In the genomic region with DNA sequence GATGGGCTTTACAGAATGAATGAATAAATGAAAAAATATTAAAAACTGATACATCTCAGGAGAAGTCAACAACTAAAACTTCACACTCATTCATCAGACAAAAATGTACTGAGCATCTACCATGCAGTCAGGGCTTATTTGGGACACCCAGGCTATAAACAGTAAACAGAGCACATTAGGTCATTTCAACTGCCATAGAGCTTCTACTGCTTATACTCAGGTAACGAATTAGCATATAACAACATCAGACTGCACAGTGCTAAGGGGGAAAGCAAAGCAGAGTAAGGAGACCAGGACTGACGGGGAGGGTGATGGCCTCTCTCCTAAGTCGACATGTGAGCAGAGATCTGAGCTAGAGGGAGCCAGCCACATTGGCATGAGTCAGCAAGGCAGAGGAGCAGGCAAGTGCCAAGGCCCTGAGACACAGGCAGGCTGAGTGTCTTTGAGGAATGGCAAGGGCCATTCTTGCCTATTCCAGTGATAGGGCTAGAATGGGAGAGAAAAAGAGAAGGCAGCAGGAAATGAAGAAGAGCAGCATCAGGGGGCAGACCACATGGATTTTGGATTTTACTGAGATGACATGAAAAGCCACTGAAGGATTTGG, we compare ENCODE assay signal across 13 cellular contexts.
DNase-seq lines count a peak whose midpoint lies in the region; ATAC-seq and TF ChIP-seq lines count a peak whose summit lies in the region.
"Had no signal": no experiment of that assay in that cellular context is flagged by ENCODE, and none has a peak within 500 bp of the region (broad histone marks: within the 10 kb centered on the region; RNA-seq: fewer than 3 reads in every experiment).

No MANE protein-coding gene starts in this region.

- no peaks in the 10 kb centered on the region for H3K27me3 ChIP-seq in trophoblast cell (ENCODE audit: insufficient read depth, low read length)
- no peaks in the 10 kb centered on the region for H3K27me3 ChIP-seq in spleen (replicated peaks in 1 of 7)
- H3K27me3 ChIP-seq: right atrium auricular region had no signal

- no peak for TF ChIP-seq POLR2A in spleen (IDR thresholded peaks at IDR 0.05)

- H3K14ac ChIP-seq in trophoblast cell (ENCODE audit: low read length) = no peak overlapping the region

- no peak for TF ChIP-seq CTCF in cardiac fibroblast (IDR thresholded peaks at IDR 0.05; ENCODE audit: low read depth, low read length)
- TF ChIP-seq CTCF in spleen (IDR thresholded peaks at IDR 0.05 in 8 of 11, conservative IDR thresholded peaks at IDR 0.05 in 3 of 11) = no peak

- H3K27ac ChIP-seq in trophoblast cell (ENCODE audit: low read depth, low read length) (no peak overlapping the region), spleen (no peak overlapping the region)
- H3K27ac ChIP-seq: right atrium auricular region had no signal

- H3K4me1 ChIP-seq in trophoblast cell (ENCODE audit: control insufficient read depth in 1 of 2, insufficient read depth in 2 of 2, low read length in 2 of 2) = no peaks in the 10 kb centered on the region
- no peaks in the 10 kb centered on the region for H3K4me1 ChIP-seq in spleen

- no peak overlapping the region for H3K4ac ChIP-seq in trophoblast cell (ENCODE audit: low read depth, low read length)

- H3K18ac ChIP-seq in trophoblast cell (ENCODE audit: low read length) = no peak overlapping the region

- DNase-seq in GM03348 (ENCODE audit: low spot score) (peak; percentile 19), M059J (ENCODE audit: low read depth) (peak; percentile 45), cardiac fibroblast (ENCODE audit: low read depth in 2 of 2) (peak; percentile 22 to 63), trophoblast cell (peak; percentile 30 to 47), GF-D8 (lab: John Stamatoyannopoulos, UW) (no peak), spleen (no peak)
- DNase-seq: activated T-cell treated with anti-CD3 and anti-CD28 coated beads, Interleukin-2, amount 50 U/mL, for 24 hours; CD8-positive, alpha-beta memory T cell; NCI-H1694 had no signal

- H3K4me2 ChIP-seq in trophoblast cell (ENCODE audit: low read length) = no peak overlapping the region

- H2BK12ac ChIP-seq in trophoblast cell (ENCODE audit: low read length) = no peak overlapping the region

- no peak overlapping the region for H2BK120ac ChIP-seq in trophoblast cell (ENCODE audit: insufficient read depth, low read length, poor library complexity)

- no peak overlapping the region for H2AK5ac ChIP-seq in trophoblast cell (ENCODE audit: low read length)

- ATAC-seq in HG02759 (IDR thresholded peaks at IDR 0.05; ENCODE audit: unreplicated experiment) (no peak), HG02623 (IDR thresholded peaks at IDR 0.05; ENCODE audit: unreplicated experiment) (no peak)
- ATAC-seq: HepG2 had no signal

- H2BK5ac ChIP-seq in trophoblast cell (ENCODE audit: low read depth, low read length, poor library complexity) = no peak overlapping the region

- intact Hi-C loops in spleen (cut with DNase I; ENCODE audit: low total_unique reads) = no loop called here

- no peak overlapping the region for H4K8ac ChIP-seq in trophoblast cell (ENCODE audit: low read depth, low read length)

- no peak overlapping the region for H4K12ac ChIP-seq in trophoblast cell (ENCODE audit: low read depth, low read length)

- WGBS in trophoblast cell (ENCODE audit: extremely low coverage, insufficient coverage, insufficient read length) = no CpG with 5 or more reads among the region's 3 CpGs
- WGBS in spleen, 5 donors = 69 to 91% (median 86%) methylated on average over 3 of the region's 3 CpGs

- H2AFZ ChIP-seq in trophoblast cell (ENCODE audit: insufficient read depth, low read length, poor library complexity) = no peak overlapping the region

- H3K23ac ChIP-seq in trophoblast cell (ENCODE audit: low read length) = no peak overlapping the region

- no peaks in the 10 kb centered on the region for H3K79me2 ChIP-seq in trophoblast cell (ENCODE audit: control insufficient read depth, insufficient read depth, low read length, poor library complexity)

- H3K9ac ChIP-seq in trophoblast cell (ENCODE audit: low read length) = no peak overlapping the region

- H3K9me3 ChIP-seq in trophoblast cell (ENCODE audit: insufficient read depth, low read depth, low read length) = no peaks in the 10 kb centered on the region
- H3K9me3 ChIP-seq in spleen = no peaks in the 10 kb centered on the region
- H3K9me3 ChIP-seq: right atrium auricular region had no signal

- H3K4me3 ChIP-seq in cardiac fibroblast (replicated peaks in 1 of 2; ENCODE audit: low read depth in 2 of 2, low read length in 2 of 2) (no peak overlapping the region), trophoblast cell (ENCODE audit: low read depth, low read length) (no peak overlapping the region), spleen (no peak overlapping the region)
- H3K4me3 ChIP-seq: right atrium auricular region had no signal

- H3K36me3 ChIP-seq in trophoblast cell (ENCODE audit: control insufficient read depth in 1 of 2, insufficient read depth in 2 of 2, low read length in 2 of 2) = no peaks in the 10 kb centered on the region
- no peaks in the 10 kb centered on the region for H3K36me3 ChIP-seq in spleen
- H3K36me3 ChIP-seq: right atrium auricular region had no signal

- no peak overlapping the region for H4K91ac ChIP-seq in trophoblast cell (ENCODE audit: low read depth, low read length)

- no peaks in the 10 kb centered on the region for H3K79me1 ChIP-seq in trophoblast cell (ENCODE audit: low read length)

Comparison
In these comparisons a context has a peak if more than half of its experiments do, and no peak if none do; other contexts are left out.
1. DNase-seq: peak in GM03348 (single experiment), M059J (single experiment), cardiac fibroblast (2 of 2) and trophoblast cell (2 of 2); none in GF-D8 (single experiment) and spleen (single experiment).